34 cellular contexts compared by ENCODE assay signal in genomic region chr5:143841446-143841845, GRCh38. TPM values are rescaled to one million over a fixed set of nuclear protein-coding genes. Genes with fewer than 3 reads are reported as not detected.
"Had no signal": no experiment of that assay in that cellular context is flagged by ENCODE, and none has a peak within 500 bp of the region (broad histone marks: within the 10 kb centered on the region; RNA-seq: fewer than 3 reads in every experiment).

No MANE protein-coding gene starts in this region.

- H3K27ac ChIP-seq: breast epithelium, cardiac muscle cell, coronary artery, esophagus muscularis mucosa, foreskin keratinocyte, gastrocnemius medialis, heart left ventricle, VCaP had no signal

- H3K27me3 Mint-ChIP-seq: activated CD4-positive, alpha-beta T cell treated with anti-CD3 and anti-CD28 coated beads, Interleukin-2, amount 10 ng/mL, durations not matched to agents 7 days and 5 days; activated T-helper 17 cell treated with anti-CD3 and anti-CD28 coated beads, Interleukin-2, amount 50 U/mL, for 72 hours had no signal

- H3K9me3 ChIP-seq: breast epithelium, esophagus muscularis mucosa, gastrocnemius medialis, heart left ventricle had no signal

- H3K4me3 ChIP-seq: breast epithelium, cardiac muscle cell, coronary artery, esophagus muscularis mucosa, gastrocnemius medialis, heart left ventricle had no signal

- DNase-seq: activated CD4-positive, alpha-beta T cell treated with anti-CD3 and anti-CD28 coated beads for 1 hour; activated CD4-positive, alpha-beta T cell treated with anti-CD3 and anti-CD28 coated beads for 4 hours; activated CD4-positive, alpha-beta T cell treated with anti-CD3 and anti-CD28 coated beads, Interleukin-2, amount 10 ng/mL, durations not matched to agents 7 days and 5 days; activated CD4-positive, alpha-beta T cell treated with anti-CD3 and anti-CD28 coated beads, Interleukin-2, amount 50 U/mL, for 4 hours; activated CD8-positive, alpha-beta memory T cell treated with anti-CD3 and anti-CD28 coated beads for 24 hours; activated CD8-positive, alpha-beta T cell treated with anti-CD3 and anti-CD28 coated beads for 36 hours; activated effector memory CD4-positive, alpha-beta T cell treated with Interleukin-2 at 50 U/mL for 16 hours; activated gamma-delta T cell treated with Interleukin-2 at 50 U/mL for 16 hours; activated naive CD4-positive, alpha-beta T cell treated with Interleukin-2 at 50 U/mL for 16 hours; activated naive CD8-positive, alpha-beta T cell treated with anti-CD3 and anti-CD28 coated beads, Interleukin-2, amount 10 ng/mL, durations not matched to agents 7 days and 5 days; activated T-cell treated with anti-CD3 and anti-CD28 coated beads, Interleukin-2, amount 50 U/mL, for 4 hours; amniotic stem cell; anterior cingulate cortex; effector CD4-positive, alpha-beta T cell; effector memory CD8-positive, alpha-beta T cell; erythroblast; foreskin keratinocyte; gastrocnemius medialis; glutamatergic neuron; heart left ventricle; T-helper 2 cell had no signal

- H3K27ac Mint-ChIP-seq: activated CD4-positive, alpha-beta T cell treated with anti-CD3 and anti-CD28 coated beads, Interleukin-2, amount 10 ng/mL, durations not matched to agents 7 days and 5 days; activated CD8-positive, alpha-beta T cell treated with anti-CD3 and anti-CD28 coated beads for 36 hours; activated naive CD4-positive, alpha-beta T cell treated with anti-CD3 and anti-CD28 coated beads, Interleukin-2, amount 50 U/mL, for 72 hours; activated naive CD8-positive, alpha-beta T cell treated with anti-CD3 and anti-CD28 coated beads, Interleukin-2, amount 10 ng/mL, durations not matched to agents 7 days and 5 days; activated T-helper 17 cell treated with anti-CD3 and anti-CD28 coated beads, Interleukin-2, amount 50 U/mL, for 72 hours; brain; dendritic cell treated with granulocyte-macrophage colony-stimulating factor and Interleukin-4, amounts not matched to agents 40 ng/mL and 50 ng/mL, for 4 days; effector memory CD8-positive, alpha-beta T cell; WTC11 had no signal

- H3K36me3 Mint-ChIP-seq: activated naive CD4-positive, alpha-beta T cell treated with anti-CD3 and anti-CD28 coated beads, Interleukin-2, amount 50 U/mL, for 72 hours; brain; WTC11 had no signal

- H3K4me3 Mint-ChIP-seq: activated CD4-positive, alpha-beta T cell treated with anti-CD3 and anti-CD28 coated beads, Interleukin-2, amount 10 ng/mL, durations not matched to agents 7 days and 5 days; activated CD8-positive, alpha-beta T cell treated with anti-CD3 and anti-CD28 coated beads for 36 hours; activated naive CD8-positive, alpha-beta T cell treated with anti-CD3 and anti-CD28 coated beads, Interleukin-2, amount 10 ng/mL, durations not matched to agents 7 days and 5 days; activated T-cell treated with anti-CD3 and anti-CD28 coated beads, Interleukin-2, amount 50 U/mL, for 4 hours; activated T-helper 17 cell treated with anti-CD3 and anti-CD28 coated beads, Interleukin-2, amount 50 U/mL, for 72 hours; brain; central memory CD8-positive, alpha-beta T cell; dendritic cell treated with granulocyte-macrophage colony-stimulating factor and Interleukin-4, amounts not matched to agents 40 ng/mL and 50 ng/mL, for 4 days; effector memory CD8-positive, alpha-beta T cell; WTC11 had no signal

- H3K27me3 ChIP-seq: breast epithelium, cardiac muscle cell, esophagus muscularis mucosa, gastrocnemius medialis, heart left ventricle had no signal

- H3K36me3 ChIP-seq: breast epithelium, cardiac muscle cell, esophagus muscularis mucosa, gastrocnemius medialis, heart left ventricle had no signal

- H3K4me1 Mint-ChIP-seq: activated T-helper 17 cell treated with anti-CD3 and anti-CD28 coated beads, Interleukin-2, amount 50 U/mL, for 72 hours; brain; central memory CD8-positive, alpha-beta T cell; WTC11 had no signal

- H3K9me3 Mint-ChIP-seq: activated CD4-positive, alpha-beta T cell treated with anti-CD3 and anti-CD28 coated beads, Interleukin-2, amount 10 ng/mL, durations not matched to agents 7 days and 5 days; activated CD8-positive, alpha-beta T cell treated with anti-CD3 and anti-CD28 coated beads for 36 hours; activated naive CD4-positive, alpha-beta T cell treated with anti-CD3 and anti-CD28 coated beads, Interleukin-2, amount 50 U/mL, for 72 hours; activated naive CD8-positive, alpha-beta T cell treated with anti-CD3 and anti-CD28 coated beads, Interleukin-2, amount 10 ng/mL, durations not matched to agents 7 days and 5 days; activated T-cell treated with anti-CD3 and anti-CD28 coated beads, Interleukin-2, amount 50 U/mL, for 4 hours; activated T-helper 17 cell treated with anti-CD3 and anti-CD28 coated beads, Interleukin-2, amount 50 U/mL, for 72 hours; central memory CD8-positive, alpha-beta T cell; dendritic cell treated with granulocyte-macrophage colony-stimulating factor and Interleukin-4, amounts not matched to agents 40 ng/mL and 50 ng/mL, for 4 days; effector memory CD8-positive, alpha-beta T cell had no signal

- H3K4me1 ChIP-seq: breast epithelium, esophagus muscularis mucosa, foreskin keratinocyte, gastrocnemius medialis, heart left ventricle had no signal

RNA-seq across cellular contexts. Expression of gene HMHB1, which starts 29.5 kb away (rescaled TPM):
- total RNA-seq: activated CD4-positive, alpha-beta T cell treated with anti-CD3 and anti-CD28 coated beads, Interleukin-2, amount 10 ng/mL, durations not matched to agents 7 days and 5 days; activated CD8-positive, alpha-beta T cell treated with anti-CD3 and anti-CD28 coated beads for 36 hours; activated naive CD4-positive, alpha-beta T cell treated with anti-CD3 and anti-CD28 coated beads, Interleukin-2, amount 50 U/mL, for 72 hours; activated naive CD8-positive, alpha-beta T cell treated with anti-CD3 and anti-CD28 coated beads, Interleukin-2, amount 10 ng/mL, durations not matched to agents 7 days and 5 days; activated T-cell treated with anti-CD3 and anti-CD28 coated beads, Interleukin-2, amount 50 U/mL, for 4 hours; activated T-helper 17 cell treated with anti-CD3 and anti-CD28 coated beads, Interleukin-2, amount 50 U/mL, for 72 hours; breast epithelium; cardiac muscle cell; cerebellum; esophagus muscularis mucosa; foreskin keratinocyte; gastrocnemius medialis; heart left ventricle; T-helper 1 cell treated with Interleukin-12 subunit alpha and Interleukin-12 subunit beta and Interleukin-4 antibody, amounts not matched to agents 30 ng/mL and 1 ng/mL, for 36 hours; WTC11 had no signal
- polyA plus RNA-seq: cardiac muscle cell, foreskin keratinocyte, heart left ventricle had no signal
